Comparison of ENCODE assay signal across 1 cellular context in the genomic region with DNA sequence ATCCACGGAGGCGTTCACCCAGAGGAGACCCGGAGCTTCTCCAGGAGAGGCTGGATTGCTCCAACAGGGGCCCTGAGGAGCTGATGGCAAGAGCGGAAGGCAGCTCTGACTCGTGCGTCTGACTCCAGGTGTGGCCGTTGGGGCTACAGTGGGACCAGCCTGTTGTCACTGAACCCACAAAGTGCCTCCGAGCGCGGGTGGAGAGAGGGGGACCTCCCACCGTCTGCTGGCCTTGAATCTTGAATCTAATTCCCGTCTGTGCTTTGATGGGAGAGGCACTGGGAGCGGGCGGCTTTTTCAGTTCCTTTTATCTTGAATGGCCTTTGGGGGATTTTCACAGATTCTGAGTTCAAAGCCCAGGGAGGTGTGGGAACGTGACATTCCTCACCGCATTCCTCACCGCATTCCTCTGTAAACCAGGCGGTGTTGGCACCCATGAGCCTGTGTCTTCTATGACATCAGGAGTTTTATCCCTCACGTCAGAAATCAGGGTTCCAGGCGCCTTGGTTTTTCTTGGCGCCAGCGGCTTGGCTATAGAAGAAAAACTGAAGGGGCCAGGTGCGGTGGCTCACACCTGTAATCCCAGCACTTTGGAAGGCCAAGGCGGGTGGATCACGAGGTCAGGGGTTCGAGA.
TF ChIP-seq lines count a peak whose summit lies in the region.

No MANE protein-coding gene starts in this region.

TF ChIP-seq in HepG2, 621 proteins besides CTCF, POLR2A, EP300 and RAD21 (continued from another document and continues in another):
- TF ChIP-seq, protein P1, sequence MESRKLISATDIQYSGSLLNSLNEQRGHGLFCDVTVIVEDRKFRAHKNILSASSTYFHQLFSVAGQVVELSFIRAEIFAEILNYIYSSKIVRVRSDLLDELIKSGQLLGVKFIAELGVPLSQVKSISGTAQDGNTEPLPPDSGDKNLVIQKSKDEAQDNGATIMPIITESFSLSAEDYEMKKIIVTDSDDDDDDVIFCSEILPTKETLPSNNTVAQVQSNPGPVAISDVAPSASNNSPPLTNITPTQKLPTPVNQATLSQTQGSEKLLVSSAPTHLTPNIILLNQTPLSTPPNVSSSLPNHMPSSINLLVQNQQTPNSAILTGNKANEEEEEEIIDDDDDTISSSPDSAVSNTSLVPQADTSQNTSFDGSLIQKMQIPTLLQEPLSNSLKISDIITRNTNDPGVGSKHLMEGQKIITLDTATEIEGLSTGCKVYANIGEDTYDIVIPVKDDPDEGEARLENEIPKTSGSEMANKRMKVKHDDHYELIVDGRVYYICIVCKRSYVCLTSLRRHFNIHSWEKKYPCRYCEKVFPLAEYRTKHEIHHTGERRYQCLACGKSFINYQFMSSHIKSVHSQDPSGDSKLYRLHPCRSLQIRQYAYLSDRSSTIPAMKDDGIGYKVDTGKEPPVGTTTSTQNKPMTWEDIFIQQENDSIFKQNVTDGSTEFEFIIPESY (CRISPR knock-in tag; IDR thresholded peaks at IDR 0.05), result peak; percentile 77
- no peak for TF ChIP-seq SMAD3 (CRISPR knock-in tag; IDR thresholded peaks at IDR 0.05)
- TF ChIP-seq GLI4 (CRISPR knock-in tag; IDR thresholded peaks at IDR 0.05; ENCODE audit: borderline replicate concordance), result no peak
- TF ChIP-seq JDP2 (CRISPR knock-in tag; IDR thresholded peaks at IDR 0.05; ENCODE audit: borderline replicate concordance), result no peak
- TF ChIP-seq ZNF792 (CRISPR knock-in tag; IDR thresholded peaks at IDR 0.05), result no peak
- TF ChIP-seq ARNTL (CRISPR knock-in tag; IDR thresholded peaks at IDR 0.05), result peak; percentile 81; the same call in 1 of the 2 replicates
- no peak for TF ChIP-seq CEBPG (CRISPR knock-in tag; IDR thresholded peaks at IDR 0.05)
- TF ChIP-seq ZNF382 (CRISPR knock-in tag; IDR thresholded peaks at IDR 0.05; ENCODE audit: borderline replicate concordance), result no peak
- TF ChIP-seq HNF4G (IDR thresholded peaks at IDR 0.05; ENCODE audit: borderline replicate concordance, low read depth, low read length), result peak; percentile 56; the same call in 1 of the 2 replicates
- no peak for TF ChIP-seq HNF4G (CRISPR knock-in tag; IDR thresholded peaks at IDR 0.05; ENCODE audit: borderline replicate concordance, low read depth)
- peak; percentile 34; the same call in 1 of the 2 replicates for TF ChIP-seq ZFX (CRISPR knock-in tag; IDR thresholded peaks at IDR 0.05; ENCODE audit: low read depth)
- TF ChIP-seq HNRNPUL1 (IDR thresholded peaks at IDR 0.05; ENCODE audit: low read depth, low read length), result no peak
- TF ChIP-seq, protein P2, sequence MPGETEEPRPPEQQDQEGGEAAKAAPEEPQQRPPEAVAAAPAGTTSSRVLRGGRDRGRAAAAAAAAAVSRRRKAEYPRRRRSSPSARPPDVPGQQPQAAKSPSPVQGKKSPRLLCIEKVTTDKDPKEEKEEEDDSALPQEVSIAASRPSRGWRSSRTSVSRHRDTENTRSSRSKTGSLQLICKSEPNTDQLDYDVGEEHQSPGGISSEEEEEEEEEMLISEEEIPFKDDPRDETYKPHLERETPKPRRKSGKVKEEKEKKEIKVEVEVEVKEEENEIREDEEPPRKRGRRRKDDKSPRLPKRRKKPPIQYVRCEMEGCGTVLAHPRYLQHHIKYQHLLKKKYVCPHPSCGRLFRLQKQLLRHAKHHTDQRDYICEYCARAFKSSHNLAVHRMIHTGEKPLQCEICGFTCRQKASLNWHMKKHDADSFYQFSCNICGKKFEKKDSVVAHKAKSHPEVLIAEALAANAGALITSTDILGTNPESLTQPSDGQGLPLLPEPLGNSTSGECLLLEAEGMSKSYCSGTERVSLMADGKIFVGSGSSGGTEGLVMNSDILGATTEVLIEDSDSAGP (CRISPR knock-in tag; IDR thresholded peaks at IDR 0.05; ENCODE audit: borderline replicate concordance), result no peak
- TF ChIP-seq MTF2 (CRISPR knock-in tag; IDR thresholded peaks at IDR 0.05; ENCODE audit: borderline replicate concordance), result no peak
- TF ChIP-seq HMGA1 (CRISPR knock-in tag; conservative IDR thresholded peaks at IDR 0.05), result no peak
- TF ChIP-seq ZNF766 (CRISPR knock-in tag; IDR thresholded peaks at IDR 0.05; ENCODE audit: borderline replicate concordance), result 0 out of 2 replicates have a peak, but pooled peaks have one; percentile 41
- no peak for TF ChIP-seq SRSF1 (optimal IDR thresholded peaks at IDR 0.05; ENCODE audit: low read depth, low read length)
- TF ChIP-seq, protein P3, sequence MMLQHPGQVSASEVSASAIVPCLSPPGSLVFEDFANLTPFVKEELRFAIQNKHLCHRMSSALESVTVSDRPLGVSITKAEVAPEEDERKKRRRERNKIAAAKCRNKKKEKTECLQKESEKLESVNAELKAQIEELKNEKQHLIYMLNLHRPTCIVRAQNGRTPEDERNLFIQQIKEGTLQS (CRISPR knock-in tag; IDR thresholded peaks at IDR 0.05), result peak; percentile 37; the same call in 1 of the 2 replicates
- TF ChIP-seq ZSCAN22 (CRISPR knock-in tag; IDR thresholded peaks at IDR 0.05), result no peak
- TF ChIP-seq ZZZ3 (CRISPR knock-in tag; IDR thresholded peaks at IDR 0.05; ENCODE audit: borderline replicate concordance), result no peak
- TF ChIP-seq, protein P4, sequence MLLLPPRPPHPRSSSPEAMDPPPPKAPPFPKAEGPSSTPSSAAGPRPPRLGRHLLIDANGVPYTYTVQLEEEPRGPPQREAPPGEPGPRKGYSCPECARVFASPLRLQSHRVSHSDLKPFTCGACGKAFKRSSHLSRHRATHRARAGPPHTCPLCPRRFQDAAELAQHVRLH (CRISPR knock-in tag; IDR thresholded peaks at IDR 0.05; ENCODE audit: borderline replicate concordance, low read depth), result no peak
- no peak for TF ChIP-seq SP4 (CRISPR knock-in tag; IDR thresholded peaks at IDR 0.05)
- peak; percentile 98 for TF ChIP-seq TBX3 (IDR thresholded peaks at IDR 0.05; ENCODE audit: borderline replicate concordance)
- TF ChIP-seq SOX6 (IDR thresholded peaks at IDR 0.05), result no peak
- TF ChIP-seq SOX6 (CRISPR knock-in tag; IDR thresholded peaks at IDR 0.05), result peak; percentile 87
- TF ChIP-seq, protein P5, sequence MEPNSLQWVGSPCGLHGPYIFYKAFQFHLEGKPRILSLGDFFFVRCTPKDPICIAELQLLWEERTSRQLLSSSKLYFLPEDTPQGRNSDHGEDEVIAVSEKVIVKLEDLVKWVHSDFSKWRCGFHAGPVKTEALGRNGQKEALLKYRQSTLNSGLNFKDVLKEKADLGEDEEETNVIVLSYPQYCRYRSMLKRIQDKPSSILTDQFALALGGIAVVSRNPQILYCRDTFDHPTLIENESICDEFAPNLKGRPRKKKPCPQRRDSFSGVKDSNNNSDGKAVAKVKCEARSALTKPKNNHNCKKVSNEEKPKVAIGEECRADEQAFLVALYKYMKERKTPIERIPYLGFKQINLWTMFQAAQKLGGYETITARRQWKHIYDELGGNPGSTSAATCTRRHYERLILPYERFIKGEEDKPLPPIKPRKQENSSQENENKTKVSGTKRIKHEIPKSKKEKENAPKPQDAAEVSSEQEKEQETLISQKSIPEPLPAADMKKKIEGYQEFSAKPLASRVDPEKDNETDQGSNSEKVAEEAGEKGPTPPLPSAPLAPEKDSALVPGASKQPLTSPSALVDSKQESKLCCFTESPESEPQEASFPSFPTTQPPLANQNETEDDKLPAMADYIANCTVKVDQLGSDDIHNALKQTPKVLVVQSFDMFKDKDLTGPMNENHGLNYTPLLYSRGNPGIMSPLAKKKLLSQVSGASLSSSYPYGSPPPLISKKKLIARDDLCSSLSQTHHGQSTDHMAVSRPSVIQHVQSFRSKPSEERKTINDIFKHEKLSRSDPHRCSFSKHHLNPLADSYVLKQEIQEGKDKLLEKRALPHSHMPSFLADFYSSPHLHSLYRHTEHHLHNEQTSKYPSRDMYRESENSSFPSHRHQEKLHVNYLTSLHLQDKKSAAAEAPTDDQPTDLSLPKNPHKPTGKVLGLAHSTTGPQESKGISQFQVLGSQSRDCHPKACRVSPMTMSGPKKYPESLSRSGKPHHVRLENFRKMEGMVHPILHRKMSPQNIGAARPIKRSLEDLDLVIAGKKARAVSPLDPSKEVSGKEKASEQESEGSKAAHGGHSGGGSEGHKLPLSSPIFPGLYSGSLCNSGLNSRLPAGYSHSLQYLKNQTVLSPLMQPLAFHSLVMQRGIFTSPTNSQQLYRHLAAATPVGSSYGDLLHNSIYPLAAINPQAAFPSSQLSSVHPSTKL (CRISPR knock-in tag; IDR thresholded peaks at IDR 0.05), result peak; percentile 78
- TF ChIP-seq ZNF557 (CRISPR knock-in tag; IDR thresholded peaks at IDR 0.05), result no peak
- TF ChIP-seq FOXO1 (CRISPR knock-in tag; IDR thresholded peaks at IDR 0.05), result no peak
- TF ChIP-seq ZNF143 (CRISPR knock-in tag; IDR thresholded peaks at IDR 0.05), result 0 out of 2 replicates have a peak, but pooled peaks have one; percentile 46
- TF ChIP-seq ZBTB42 (CRISPR knock-in tag; IDR thresholded peaks at IDR 0.05), result no peak
- TF ChIP-seq, protein P6, sequence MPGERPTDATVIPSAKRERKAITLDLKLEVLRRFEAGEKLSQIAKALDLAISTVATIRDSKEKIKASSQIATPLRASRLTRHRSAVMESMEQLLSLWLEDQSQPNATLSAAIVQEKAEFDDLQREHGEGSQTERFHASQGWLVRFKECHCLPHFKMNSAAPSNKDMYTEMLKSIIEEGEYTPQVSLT (CRISPR knock-in tag; IDR thresholded peaks at IDR 0.05; ENCODE audit: borderline replicate concordance, low read depth), result no peak
- TF ChIP-seq ZNF570 (CRISPR knock-in tag; IDR thresholded peaks at IDR 0.05; ENCODE audit: borderline replicate concordance), result no peak
- TF ChIP-seq ATF7-NPFF (CRISPR knock-in tag; IDR thresholded peaks at IDR 0.05; ENCODE audit: low read depth), result no peak
- peak; percentile 72; the same call in 1 of the 2 replicates for TF ChIP-seq PHF21A (CRISPR knock-in tag; IDR thresholded peaks at IDR 0.05)
- no peak for TF ChIP-seq ZNF138 (CRISPR knock-in tag; IDR thresholded peaks at IDR 0.05; ENCODE audit: low read depth)
- no peak for TF ChIP-seq ZNF790 (CRISPR knock-in tag; IDR thresholded peaks at IDR 0.05; ENCODE audit: borderline replicate concordance)
- TF ChIP-seq RBM39 (IDR thresholded peaks at IDR 0.05; ENCODE audit: low read depth, low read length, poor library complexity, severe bottlenecking), result no peak
- TF ChIP-seq FIP1L1 (IDR thresholded peaks at IDR 0.05; ENCODE audit: borderline replicate concordance, insufficient read depth, low read depth, low read length), result no peak
- no peak for TF ChIP-seq ZNF484 (CRISPR knock-in tag; IDR thresholded peaks at IDR 0.05; ENCODE audit: borderline replicate concordance, low read depth)
- TF ChIP-seq RNF2 (conservative IDR thresholded peaks at IDR 0.05; ENCODE audit: low read depth), result no peak
- TF ChIP-seq, protein P7, sequence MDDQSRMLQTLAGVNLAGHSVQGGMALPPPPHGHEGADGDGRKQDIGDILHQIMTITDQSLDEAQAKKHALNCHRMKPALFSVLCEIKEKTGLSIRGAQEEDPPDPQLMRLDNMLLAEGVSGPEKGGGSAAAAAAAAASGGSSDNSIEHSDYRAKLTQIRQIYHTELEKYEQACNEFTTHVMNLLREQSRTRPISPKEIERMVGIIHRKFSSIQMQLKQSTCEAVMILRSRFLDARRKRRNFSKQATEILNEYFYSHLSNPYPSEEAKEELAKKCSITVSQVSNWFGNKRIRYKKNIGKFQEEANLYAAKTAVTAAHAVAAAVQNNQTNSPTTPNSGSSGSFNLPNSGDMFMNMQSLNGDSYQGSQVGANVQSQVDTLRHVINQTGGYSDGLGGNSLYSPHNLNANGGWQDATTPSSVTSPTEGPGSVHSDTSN (CRISPR knock-in tag; IDR thresholded peaks at IDR 0.05; ENCODE audit: borderline replicate concordance), result no peak
- no peak; the same call in 1 of the 2 replicates for TF ChIP-seq ETV5 (CRISPR knock-in tag; IDR thresholded peaks at IDR 0.05; ENCODE audit: borderline replicate concordance)
- no peak for TF ChIP-seq ZMYM4 (CRISPR knock-in tag; IDR thresholded peaks at IDR 0.05)
- 0 out of 2 replicates have a peak, but pooled peaks have one; percentile 62 for TF ChIP-seq NKX3-1 (CRISPR knock-in tag; IDR thresholded peaks at IDR 0.05)
- no peak; the same call in 1 of the 2 replicates for TF ChIP-seq JUND (CRISPR knock-in tag; IDR thresholded peaks at IDR 0.05)
- TF ChIP-seq ARNT2 (CRISPR knock-in tag; IDR thresholded peaks at IDR 0.05; ENCODE audit: low read depth), result no peak
- TF ChIP-seq RXRB (CRISPR knock-in tag; IDR thresholded peaks at IDR 0.05; ENCODE audit: borderline replicate concordance), result peak; percentile 65; the same call in 1 of the 2 replicates
- no peak for TF ChIP-seq KLF9 (CRISPR knock-in tag; IDR thresholded peaks at IDR 0.05; ENCODE audit: low read depth)
- no peak for TF ChIP-seq ZNF460 (CRISPR knock-in tag; IDR thresholded peaks at IDR 0.05; ENCODE audit: borderline replicate concordance)
- TF ChIP-seq ZNF746 (CRISPR knock-in tag; IDR thresholded peaks at IDR 0.05), result peak; percentile 81; the same call in 1 of the 2 replicates
- TF ChIP-seq RELA (CRISPR knock-in tag; IDR thresholded peaks at IDR 0.05), result no peak
- TF ChIP-seq ISL2 (CRISPR knock-in tag; IDR thresholded peaks at IDR 0.05), result peak; percentile 90
- TF ChIP-seq NFYB (CRISPR knock-in tag; IDR thresholded peaks at IDR 0.05), result no peak
- no peak for TF ChIP-seq ELF1 (CRISPR knock-in tag; IDR thresholded peaks at IDR 0.05)
- TF ChIP-seq MTA1 (CRISPR knock-in tag; IDR thresholded peaks at IDR 0.05; ENCODE audit: borderline replicate concordance), result peak; percentile 84; the same call in 1 of the 2 replicates
- no peak for TF ChIP-seq ZNF678 (CRISPR knock-in tag; IDR thresholded peaks at IDR 0.05)
- no peak for TF ChIP-seq STAT5B (CRISPR knock-in tag; IDR thresholded peaks at IDR 0.05)
- no peak for TF ChIP-seq MEF2D (CRISPR knock-in tag; IDR thresholded peaks at IDR 0.05)
- TF ChIP-seq, protein P8, sequence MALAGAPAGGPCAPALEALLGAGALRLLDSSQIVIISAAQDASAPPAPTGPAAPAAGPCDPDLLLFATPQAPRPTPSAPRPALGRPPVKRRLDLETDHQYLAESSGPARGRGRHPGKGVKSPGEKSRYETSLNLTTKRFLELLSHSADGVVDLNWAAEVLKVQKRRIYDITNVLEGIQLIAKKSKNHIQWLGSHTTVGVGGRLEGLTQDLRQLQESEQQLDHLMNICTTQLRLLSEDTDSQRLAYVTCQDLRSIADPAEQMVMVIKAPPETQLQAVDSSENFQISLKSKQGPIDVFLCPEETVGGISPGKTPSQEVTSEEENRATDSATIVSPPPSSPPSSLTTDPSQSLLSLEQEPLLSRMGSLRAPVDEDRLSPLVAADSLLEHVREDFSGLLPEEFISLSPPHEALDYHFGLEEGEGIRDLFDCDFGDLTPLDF (CRISPR knock-in tag; IDR thresholded peaks at IDR 0.05), result no peak
- no peak for TF ChIP-seq KDM1A (CRISPR knock-in tag; IDR thresholded peaks at IDR 0.05)
- TF ChIP-seq ATF1 (CRISPR knock-in tag; IDR thresholded peaks at IDR 0.05), result peak; percentile 66; the same call in 1 of the 2 replicates
- TF ChIP-seq KAT7 (CRISPR knock-in tag; IDR thresholded peaks at IDR 0.05; ENCODE audit: borderline replicate concordance), result no peak
- no peak for TF ChIP-seq IRX3 (CRISPR knock-in tag; IDR thresholded peaks at IDR 0.05; ENCODE audit: borderline replicate concordance, low read depth)
- no peak for TF ChIP-seq ZSCAN9 (CRISPR knock-in tag; IDR thresholded peaks at IDR 0.05; ENCODE audit: borderline replicate concordance)
- TF ChIP-seq ZNF256 (CRISPR knock-in tag; conservative IDR thresholded peaks at IDR 0.05), result no peak
